In genomic region chrX:41591906-41592305, GRCh38 we compare ENCODE assay signal across 22 cellular contexts.
A peak's percentile ranks its signal among the peaks of the same experiment; 100 is the strongest.
DNase-seq lines count a peak whose midpoint lies in the region; ATAC-seq, FAIRE-seq and TF ChIP-seq lines count a peak whose summit lies in the region.
"Had no signal": no experiment of that assay in that cellular context is flagged by ENCODE, and none has a peak within 500 bp of the region (broad histone marks: within the 10 kb centered on the region; RNA-seq: fewer than 3 reads in every experiment).

No MANE protein-coding gene starts in this region.

- no peaks in the 10 kb centered on the region for H3K36me3 ChIP-seq in colonic mucosa
- H3K36me3 ChIP-seq: BE2C, BLaER1 had no signal

- no peaks in the 10 kb centered on the region for H3K9me3 ChIP-seq in colonic mucosa
- H3K9me3 ChIP-seq: BE2C, BLaER1 had no signal

- no peaks in the 10 kb centered on the region for H3K27me3 ChIP-seq in colonic mucosa
- H3K27me3 ChIP-seq: BE2C had no signal

- no peak overlapping the region for H3K27ac ChIP-seq in colonic mucosa
- H3K27ac ChIP-seq: BLaER1 had no signal

- H3K4me3 ChIP-seq in colonic mucosa, result no peak overlapping the region
- H3K4me3 ChIP-seq: BLaER1 had no signal

- intact Hi-C loops in colonic mucosa (cut with DNase I), result no loop called here

- TF ChIP-seq CTCF in colonic mucosa (IDR thresholded peaks at IDR 0.05), result no peak

- H3K4me1 ChIP-seq in colonic mucosa, result no peaks in the 10 kb centered on the region
- H3K4me1 ChIP-seq: BE2C, BLaER1 had no signal

- FAIRE-seq in RCC 7860 (lab: Jason Lieb, UNC), result peak; percentile 17
- FAIRE-seq: A204.1, D721Med, G401.6, GM12891, GM19239 had no signal

- DNase-seq in RCC 7860 (ENCODE audit: low spot score) (no peak), left kidney (ENCODE audit: low read depth, low spot score) (peak; percentile 2), colonic mucosa (no peak)
- no peak for DNase-seq in effector CD4-positive, alpha-beta T cell
- DNase-seq: 8988T; ACHN; BE2C; C1 segment of cervical spinal cord; Calu3; CD4-positive, alpha-beta memory T cell; CD4-positive, CD25-positive, alpha-beta regulatory T cell; CD8-positive, alpha-beta memory T cell; COR-L47; DMS79 treated with DMSO at 0.1 percent for 48 hours; GF-D8 had no signal

- H3K9ac ChIP-seq in colonic mucosa (ENCODE audit: low read depth in 2 of 2, low read length in 2 of 2), result no peak overlapping the region
- H3K9ac ChIP-seq: BLaER1 had no signal

- no peak for ATAC-seq in GM19351 (IDR thresholded peaks at IDR 0.05; ENCODE audit: unreplicated experiment)
